Comparison of ENCODE assay signal across 1 cellular context in the genomic region with DNA sequence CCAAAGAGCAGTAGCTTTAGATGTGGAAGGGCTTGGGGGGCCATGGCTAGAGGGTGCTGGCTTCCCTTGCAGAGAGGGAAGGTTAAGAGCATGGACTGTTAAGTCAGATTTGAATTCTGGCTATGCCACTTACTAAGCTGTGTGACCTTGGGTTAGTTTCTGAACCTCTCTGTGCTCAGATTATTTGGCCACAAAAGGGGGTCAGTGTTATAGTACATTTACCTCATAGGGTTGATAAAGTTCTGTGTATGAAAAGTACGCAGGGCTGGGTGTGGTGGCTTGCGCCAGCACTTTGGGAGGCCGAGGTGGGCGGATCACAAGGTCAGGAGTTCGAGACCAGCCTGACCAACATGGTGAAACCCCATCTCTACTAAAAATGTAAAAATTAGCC.
A peak's percentile ranks its signal among the peaks of the same experiment; 100 is the strongest.
TF ChIP-seq lines count a peak whose summit lies in the region.

No MANE protein-coding gene starts in this region.

TF ChIP-seq in K562, 482 proteins besides CTCF, POLR2A, EP300 and RAD21:
- TF ChIP-seq, protein P1, sequence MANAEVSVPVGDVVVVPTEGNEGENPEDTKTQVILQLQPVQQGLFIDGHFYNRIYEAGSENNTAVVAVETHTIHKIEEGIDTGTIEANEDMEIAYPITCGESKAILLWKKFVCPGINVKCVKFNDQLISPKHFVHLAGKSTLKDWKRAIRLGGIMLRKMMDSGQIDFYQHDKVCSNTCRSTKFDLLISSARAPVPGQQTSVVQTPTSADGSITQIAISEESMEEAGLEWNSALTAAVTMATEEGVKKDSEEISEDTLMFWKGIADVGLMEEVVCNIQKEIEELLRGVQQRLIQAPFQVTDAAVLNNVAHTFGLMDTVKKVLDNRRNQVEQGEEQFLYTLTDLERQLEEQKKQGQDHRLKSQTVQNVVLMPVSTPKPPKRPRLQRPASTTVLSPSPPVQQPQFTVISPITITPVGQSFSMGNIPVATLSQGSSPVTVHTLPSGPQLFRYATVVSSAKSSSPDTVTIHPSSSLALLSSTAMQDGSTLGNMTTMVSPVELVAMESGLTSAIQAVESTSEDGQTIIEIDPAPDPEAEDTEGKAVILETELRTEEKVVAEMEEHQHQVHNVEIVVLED (CRISPR knock-in tag; IDR thresholded peaks at IDR 0.05) = no peak
- TF ChIP-seq RBM25 (IDR thresholded peaks at IDR 0.05; ENCODE audit: low read depth, low read length, severe bottlenecking) = peak; percentile 89
- no peak for TF ChIP-seq NELFE (IDR thresholded peaks at IDR 0.05; ENCODE audit: insufficient read depth, insufficient read length)
- no peak for TF ChIP-seq CBX2 (IDR thresholded peaks at IDR 0.05; ENCODE audit: insufficient read depth, low read length, poor library complexity, severe bottlenecking)
- TF ChIP-seq, protein P2, sequence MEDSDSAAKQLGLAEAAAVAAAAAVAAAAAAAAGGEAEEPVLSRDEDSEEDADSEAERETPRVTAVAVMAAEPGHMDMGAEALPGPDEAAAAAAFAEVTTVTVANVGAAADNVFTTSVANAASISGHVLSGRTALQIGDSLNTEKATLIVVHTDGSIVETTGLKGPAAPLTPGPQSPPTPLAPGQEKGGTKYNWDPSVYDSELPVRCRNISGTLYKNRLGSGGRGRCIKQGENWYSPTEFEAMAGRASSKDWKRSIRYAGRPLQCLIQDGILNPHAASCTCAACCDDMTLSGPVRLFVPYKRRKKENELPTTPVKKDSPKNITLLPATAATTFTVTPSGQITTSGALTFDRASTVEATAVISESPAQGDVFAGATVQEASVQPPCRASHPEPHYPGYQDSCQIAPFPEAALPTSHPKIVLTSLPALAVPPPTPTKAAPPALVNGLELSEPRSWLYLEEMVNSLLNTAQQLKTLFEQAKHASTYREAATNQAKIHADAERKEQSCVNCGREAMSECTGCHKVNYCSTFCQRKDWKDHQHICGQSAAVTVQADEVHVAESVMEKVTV (CRISPR knock-in tag; IDR thresholded peaks at IDR 0.05) = no peak
- no peak for TF ChIP-seq DIDO1 (tag; IDR thresholded peaks at IDR 0.05; ENCODE audit: low read depth)
- TF ChIP-seq EWSR1 (IDR thresholded peaks at IDR 0.05; ENCODE audit: borderline replicate concordance, low read depth, partially characterized antibody) = no peak
- TF ChIP-seq ADNP (tag; IDR thresholded peaks at IDR 0.05) = peak; percentile 88
- TF ChIP-seq POU5F1 (IDR thresholded peaks at IDR 0.05; ENCODE audit: borderline replicate concordance, low read depth, low read length, partially characterized antibody) = no peak
- no peak for TF ChIP-seq CBFA2T3 (IDR thresholded peaks at IDR 0.05)
- no peak for TF ChIP-seq MAZ (CRISPR knock-in tag; conservative IDR thresholded peaks at IDR 0.05 in 1 of 2, IDR thresholded peaks at IDR 0.05 in 1 of 2)
- 0 out of 2 replicates have a peak, but pooled peaks have one; percentile 27 for TF ChIP-seq SMARCA5 (IDR thresholded peaks at IDR 0.05)
- TF ChIP-seq CBX1 (IDR thresholded peaks at IDR 0.05; ENCODE audit: low read depth) = peak; percentile 73; the same call in 1 of the 2 replicates
- TF ChIP-seq CBX3 (IDR thresholded peaks at IDR 0.05; ENCODE audit: borderline replicate concordance in 1 of 2, low read length in 2 of 2) = peak in 1 of 2 experiments; percentile 33; a peak in 1 of 3 replicates
- TF ChIP-seq SNIP1 (IDR thresholded peaks at IDR 0.05; ENCODE audit: low read depth) = no peak
- no peak for TF ChIP-seq KAT2B (IDR thresholded peaks at IDR 0.05; ENCODE audit: low read depth, low read length)
- peak; percentile 79 for TF ChIP-seq ZFP36 (IDR thresholded peaks at IDR 0.05; ENCODE audit: low read depth, low read length, partially characterized antibody)
- TF ChIP-seq ZFPM2 (CRISPR knock-in tag; IDR thresholded peaks at IDR 0.05) = no peak
- TF ChIP-seq, protein P3, sequence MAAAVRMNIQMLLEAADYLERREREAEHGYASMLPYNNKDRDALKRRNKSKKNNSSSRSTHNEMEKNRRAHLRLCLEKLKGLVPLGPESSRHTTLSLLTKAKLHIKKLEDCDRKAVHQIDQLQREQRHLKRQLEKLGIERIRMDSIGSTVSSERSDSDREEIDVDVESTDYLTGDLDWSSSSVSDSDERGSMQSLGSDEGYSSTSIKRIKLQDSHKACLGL (CRISPR knock-in tag; IDR thresholded peaks at IDR 0.05; ENCODE audit: borderline replicate concordance, poor library complexity, severe bottlenecking) = no peak
- TF ChIP-seq ZNF766 (CRISPR knock-in tag; conservative IDR thresholded peaks at IDR 0.05) = no peak
- no peak for TF ChIP-seq MEF2D (tag; conservative IDR thresholded peaks at IDR 0.05; ENCODE audit: low read depth)
- no peak for TF ChIP-seq NCOR1 (IDR thresholded peaks at IDR 0.05)
- peak; percentile 75; the same call in 1 of the 2 replicates for TF ChIP-seq HDGF (IDR thresholded peaks at IDR 0.05)
- no peak for TF ChIP-seq TGIF2 (CRISPR knock-in tag; IDR thresholded peaks at IDR 0.05)
- no peak for TF ChIP-seq ZNF140 (CRISPR knock-in tag; IDR thresholded peaks at IDR 0.05)
- no peak for TF ChIP-seq ASH1L (IDR thresholded peaks at IDR 0.05; ENCODE audit: borderline replicate concordance, low read depth, partially characterized antibody)
- no peak for TF ChIP-seq POLR2G (IDR thresholded peaks at IDR 0.05; ENCODE audit: low read depth, low read length)
- no peak for TF ChIP-seq SREBF2 (CRISPR knock-in tag; IDR thresholded peaks at IDR 0.05)
- TF ChIP-seq BCOR (IDR thresholded peaks at IDR 0.05) = peak; percentile 99
- TF ChIP-seq RBM15 (IDR thresholded peaks at IDR 0.05; ENCODE audit: insufficient read depth, low read length) = no peak
- no peak for TF ChIP-seq RBBP5 (IDR thresholded peaks at IDR 0.05; ENCODE audit: borderline replicate concordance, insufficient read depth, low read length, poor library complexity, severe bottlenecking)
- TF ChIP-seq EGR1 (conservative IDR thresholded peaks at IDR 0.05) = peak; percentile 29
- TF ChIP-seq, protein P4, sequence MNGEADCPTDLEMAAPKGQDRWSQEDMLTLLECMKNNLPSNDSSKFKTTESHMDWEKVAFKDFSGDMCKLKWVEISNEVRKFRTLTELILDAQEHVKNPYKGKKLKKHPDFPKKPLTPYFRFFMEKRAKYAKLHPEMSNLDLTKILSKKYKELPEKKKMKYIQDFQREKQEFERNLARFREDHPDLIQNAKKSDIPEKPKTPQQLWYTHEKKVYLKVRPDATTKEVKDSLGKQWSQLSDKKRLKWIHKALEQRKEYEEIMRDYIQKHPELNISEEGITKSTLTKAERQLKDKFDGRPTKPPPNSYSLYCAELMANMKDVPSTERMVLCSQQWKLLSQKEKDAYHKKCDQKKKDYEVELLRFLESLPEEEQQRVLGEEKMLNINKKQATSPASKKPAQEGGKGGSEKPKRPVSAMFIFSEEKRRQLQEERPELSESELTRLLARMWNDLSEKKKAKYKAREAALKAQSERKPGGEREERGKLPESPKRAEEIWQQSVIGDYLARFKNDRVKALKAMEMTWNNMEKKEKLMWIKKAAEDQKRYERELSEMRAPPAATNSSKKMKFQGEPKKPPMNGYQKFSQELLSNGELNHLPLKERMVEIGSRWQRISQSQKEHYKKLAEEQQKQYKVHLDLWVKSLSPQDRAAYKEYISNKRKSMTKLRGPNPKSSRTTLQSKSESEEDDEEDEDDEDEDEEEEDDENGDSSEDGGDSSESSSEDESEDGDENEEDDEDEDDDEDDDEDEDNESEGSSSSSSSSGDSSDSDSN (IDR thresholded peaks at IDR 0.05; ENCODE audit: borderline replicate concordance in 1 of 2, low read depth in 2 of 2, low read length in 2 of 2) = no peak
- TF ChIP-seq HDAC2 (IDR thresholded peaks at IDR 0.05) = peak; percentile 83
- no peak for TF ChIP-seq ZNF561 (CRISPR knock-in tag; conservative IDR thresholded peaks at IDR 0.05)
- TF ChIP-seq MTA1 (IDR thresholded peaks at IDR 0.05; ENCODE audit: borderline replicate concordance) = no peak
- TF ChIP-seq, protein P5, sequence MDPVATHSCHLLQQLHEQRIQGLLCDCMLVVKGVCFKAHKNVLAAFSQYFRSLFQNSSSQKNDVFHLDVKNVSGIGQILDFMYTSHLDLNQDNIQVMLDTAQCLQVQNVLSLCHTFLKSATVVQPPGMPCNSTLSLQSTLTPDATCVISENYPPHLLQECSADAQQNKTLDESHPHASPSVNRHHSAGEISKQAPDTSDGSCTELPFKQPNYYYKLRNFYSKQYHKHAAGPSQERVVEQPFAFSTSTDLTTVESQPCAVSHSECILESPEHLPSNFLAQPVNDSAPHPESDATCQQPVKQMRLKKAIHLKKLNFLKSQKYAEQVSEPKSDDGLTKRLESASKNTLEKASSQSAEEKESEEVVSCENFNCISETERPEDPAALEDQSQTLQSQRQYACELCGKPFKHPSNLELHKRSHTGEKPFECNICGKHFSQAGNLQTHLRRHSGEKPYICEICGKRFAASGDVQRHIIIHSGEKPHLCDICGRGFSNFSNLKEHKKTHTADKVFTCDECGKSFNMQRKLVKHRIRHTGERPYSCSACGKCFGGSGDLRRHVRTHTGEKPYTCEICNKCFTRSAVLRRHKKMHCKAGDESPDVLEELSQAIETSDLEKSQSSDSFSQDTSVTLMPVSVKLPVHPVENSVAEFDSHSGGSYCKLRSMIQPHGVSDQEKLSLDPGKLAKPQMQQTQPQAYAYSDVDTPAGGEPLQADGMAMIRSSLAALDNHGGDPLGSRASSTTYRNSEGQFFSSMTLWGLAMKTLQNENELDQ (CRISPR knock-in tag; IDR thresholded peaks at IDR 0.05; ENCODE audit: borderline replicate concordance) = no peak
- TF ChIP-seq ZNF444 (CRISPR knock-in tag; IDR thresholded peaks at IDR 0.05) = no peak
- TF ChIP-seq, protein P6, sequence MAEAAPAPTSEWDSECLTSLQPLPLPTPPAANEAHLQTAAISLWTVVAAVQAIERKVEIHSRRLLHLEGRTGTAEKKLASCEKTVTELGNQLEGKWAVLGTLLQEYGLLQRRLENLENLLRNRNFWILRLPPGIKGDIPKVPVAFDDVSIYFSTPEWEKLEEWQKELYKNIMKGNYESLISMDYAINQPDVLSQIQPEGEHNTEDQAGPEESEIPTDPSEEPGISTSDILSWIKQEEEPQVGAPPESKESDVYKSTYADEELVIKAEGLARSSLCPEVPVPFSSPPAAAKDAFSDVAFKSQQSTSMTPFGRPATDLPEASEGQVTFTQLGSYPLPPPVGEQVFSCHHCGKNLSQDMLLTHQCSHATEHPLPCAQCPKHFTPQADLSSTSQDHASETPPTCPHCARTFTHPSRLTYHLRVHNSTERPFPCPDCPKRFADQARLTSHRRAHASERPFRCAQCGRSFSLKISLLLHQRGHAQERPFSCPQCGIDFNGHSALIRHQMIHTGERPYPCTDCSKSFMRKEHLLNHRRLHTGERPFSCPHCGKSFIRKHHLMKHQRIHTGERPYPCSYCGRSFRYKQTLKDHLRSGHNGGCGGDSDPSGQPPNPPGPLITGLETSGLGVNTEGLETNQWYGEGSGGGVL (CRISPR knock-in tag; IDR thresholded peaks at IDR 0.05) = no peak
- no peak for TF ChIP-seq TCFL5 (CRISPR knock-in tag; conservative IDR thresholded peaks at IDR 0.05)
- no peak for TF ChIP-seq MAFF (IDR thresholded peaks at IDR 0.05; ENCODE audit: low read length)
- peak; percentile 80 to 83 for TF ChIP-seq KDM1A (IDR thresholded peaks at IDR 0.05)
- no peak for TF ChIP-seq ZBTB7A (IDR thresholded peaks at IDR 0.05; ENCODE audit: borderline replicate concordance, control insufficient read depth, low read depth, low read length)
